14 cellular contexts compared by ENCODE assay signal in genomic region chr5:172841258-172841657, GRCh38. TPM values are rescaled to one million over a fixed set of nuclear protein-coding genes. Genes with fewer than 3 reads are reported as not detected.
A peak's percentile ranks its signal among the peaks of the same experiment; 100 is the strongest.
DNase-seq lines count a peak whose midpoint lies in the region; ATAC-seq and TF ChIP-seq lines count a peak whose summit lies in the region.
"Had no signal": no experiment of that assay in that cellular context is flagged by ENCODE, and none has a peak within 500 bp of the region (broad histone marks: within the 10 kb centered on the region; RNA-seq: fewer than 3 reads in every experiment).

No MANE protein-coding gene starts in this region.

- no peak for TF ChIP-seq EP300 in esophagus muscularis mucosa (IDR thresholded peaks at IDR 0.05)

- H3K79me2 ChIP-seq in GM23338 (replicated peaks; ENCODE audit: insufficient read depth) = peaks cover 98% of the 10 kb centered on the region

- H3F3A ChIP-seq in GM23338 (replicated peaks; ENCODE audit: low read depth) = no peaks in the 10 kb centered on the region

- no peak for ATAC-seq in activated T-cell treated with anti-CD3 and anti-CD28 coated beads, Interleukin-2, amount 50 U/mL, for 72 hours (replicated peaks in 1 of 2)
- no peak for ATAC-seq in GM23338

- H3K27ac ChIP-seq in esophagus muscularis mucosa (replicated peaks in 1 of 4) (peak overlapping the region; percentile 31 to 91 (median 87)), stomach smooth muscle (ENCODE audit: low read length) (peak overlapping the region; percentile 78), GM23338 (ENCODE audit: low read depth) (no peak overlapping the region)
- H3K27ac ChIP-seq: neural progenitor cell had no signal

- H3K4me3 Mint-ChIP-seq in activated T-cell treated with anti-CD3 and anti-CD28 coated beads, Interleukin-2, amount 50 U/mL, for 72 hours = no peak overlapping the region
- H3K4me3 Mint-ChIP-seq in GM23338 = no peak overlapping the region
- H3K4me3 Mint-ChIP-seq: neural progenitor cell had no signal

- H3K4me3 ChIP-seq in esophagus muscularis mucosa (no peak overlapping the region), stomach smooth muscle (ENCODE audit: low read length in 2 of 2) (no peak overlapping the region), GM23338 (no peak overlapping the region)
- H3K4me3 ChIP-seq: neural progenitor cell had no signal

- no peak overlapping the region for H3K27ac Mint-ChIP-seq in activated T-cell treated with anti-CD3 and anti-CD28 coated beads, Interleukin-2, amount 50 U/mL, for 72 hours
- H3K27ac Mint-ChIP-seq in GM23338 = no peak overlapping the region
- H3K27ac Mint-ChIP-seq: neural progenitor cell had no signal

- DNase-seq in NCI-H2081 (lab: John Stamatoyannopoulos, UW) (peak; percentile 9 to 48), NCI-H2081 treated with DMSO at 0.1 percent for 48 hours (lab: John Stamatoyannopoulos, UW) (no peak), NCI-H748 (lab: John Stamatoyannopoulos, UW; ENCODE audit: unreplicated experiment) (peak; percentile 83), esophagus muscularis mucosa (ENCODE audit: extremely low spot score) (no peak), MV-4-11 (lab: John Stamatoyannopoulos, UW) (no peak), GM23338 (ENCODE audit: low spot score) (no peak)
- DNase-seq in activated T-cell treated with anti-CD3 and anti-CD28 coated beads, Interleukin-2, amount 50 U/mL, for 72 hours = no peak
- DNase-seq: activated naive CD4-positive, alpha-beta T cell treated with Interleukin-2 at 50 U/mL for 16 hours; central memory CD4-positive, alpha-beta T cell; head of caudate nucleus; kidney glomerular epithelial cell; NK-92 treated with Interleukin-12 subunit alpha and Interleukin-12 subunit beta, amount 100 ng/mL, for 24 hours had no signal

- 66% methylated on average over 6 of the region's 6 CpGs for WGBS in esophagus muscularis mucosa

- no peak overlapping the region for H2AFZ ChIP-seq in GM23338
- H2AFZ ChIP-seq: neural progenitor cell had no signal

- no peaks in the 10 kb centered on the region for H3K27me3 Mint-ChIP-seq in activated T-cell treated with anti-CD3 and anti-CD28 coated beads, Interleukin-2, amount 50 U/mL, for 72 hours (ENCODE audit: low read depth)
- peaks cover 2% of the 10 kb centered on the region for H3K27me3 Mint-ChIP-seq in GM23338 (ENCODE audit: insufficient read depth, low read depth, poor library complexity)

- H3K9me3 Mint-ChIP-seq in activated T-cell treated with anti-CD3 and anti-CD28 coated beads, Interleukin-2, amount 50 U/mL, for 72 hours = no peaks in the 10 kb centered on the region
- H3K9me3 Mint-ChIP-seq in GM23338 = no peaks in the 10 kb centered on the region; the same call in 2 of the 3 replicates
- H3K9me3 Mint-ChIP-seq: neural progenitor cell had no signal

- peaks cover 31% of the 10 kb centered on the region for H3K4me1 Mint-ChIP-seq in activated T-cell treated with anti-CD3 and anti-CD28 coated beads, Interleukin-2, amount 50 U/mL, for 72 hours (ENCODE audit: low read depth)
- H3K4me1 Mint-ChIP-seq in GM23338 = peaks cover 18% of the 10 kb centered on the region; the same call in 2 of the 3 replicates

- peaks cover 0 to 4% (median 0%) of the 10 kb centered on the region in 4 donors for H3K36me3 ChIP-seq in esophagus muscularis mucosa
- H3K36me3 ChIP-seq in stomach smooth muscle (ENCODE audit: control insufficient read depth in 2 of 2, insufficient read depth in 2 of 2, low read length in 2 of 2) = peaks cover 0 to 8% of the 10 kb centered on the region in 2 donors
- H3K36me3 ChIP-seq in GM23338 (ENCODE audit: insufficient read depth) = no peaks in the 10 kb centered on the region; the same call in 1 of the 2 replicates
- H3K36me3 ChIP-seq: neural progenitor cell had no signal

- H3K4me2 ChIP-seq in GM23338 = no peak overlapping the region

- no peaks in the 10 kb centered on the region for H3K9me2 ChIP-seq in GM23338 (ENCODE audit: insufficient read depth)

- H3K36me3 Mint-ChIP-seq in activated T-cell treated with anti-CD3 and anti-CD28 coated beads, Interleukin-2, amount 50 U/mL, for 72 hours (ENCODE audit: insufficient read depth in 2 of 2) = no peaks in the 10 kb centered on the region
- H3K36me3 Mint-ChIP-seq in GM23338 (ENCODE audit: low read depth) = peaks cover 32% of the 10 kb centered on the region

- intact Hi-C loops in esophagus muscularis mucosa (cut with DNase I) = no loop called here

- TF ChIP-seq POLR2A in esophagus muscularis mucosa (IDR thresholded peaks at IDR 0.05; ENCODE audit: low read depth) = no peak

- H3K9me3 ChIP-seq in esophagus muscularis mucosa (no peaks in the 10 kb centered on the region), stomach smooth muscle (ENCODE audit: control insufficient read depth in 2 of 2, low read length in 2 of 2) (no peaks in the 10 kb centered on the region)

- H3K27me3 ChIP-seq in esophagus muscularis mucosa (no peaks in the 10 kb centered on the region), stomach smooth muscle (ENCODE audit: control insufficient read depth in 1 of 2, insufficient read depth in 2 of 2, low read length in 2 of 2) (no peaks in the 10 kb centered on the region), GM23338 (ENCODE audit: insufficient read depth) (no peaks in the 10 kb centered on the region)
- H3K27me3 ChIP-seq: neural progenitor cell had no signal

- TF ChIP-seq CTCF in esophagus muscularis mucosa (IDR thresholded peaks at IDR 0.05) (no peak), GM23338 (conservative IDR thresholded peaks at IDR 0.05; ENCODE audit: low read depth in 2 of 2) (no peak)

- peaks cover 26 to 73% (median 61%) of the 10 kb centered on the region in 4 donors for H3K4me1 ChIP-seq in esophagus muscularis mucosa
- H3K4me1 ChIP-seq in stomach smooth muscle (ENCODE audit: control insufficient read depth, insufficient read depth, low read length) = peaks cover 39% of the 10 kb centered on the region
- no peaks in the 10 kb centered on the region for H3K4me1 ChIP-seq in GM23338 (ENCODE audit: insufficient read depth)

- peak overlapping the region in 1 of 2 donors; percentile 27 for H3K9ac ChIP-seq in stomach smooth muscle (ENCODE audit: low read length in 2 of 2)
- H3K9ac ChIP-seq: neural progenitor cell had no signal

- peaks cover 66% of the 10 kb centered on the region for H4K20me1 ChIP-seq in GM23338 (replicated peaks; ENCODE audit: insufficient read depth)

TF ChIP-seq in GM23338, 12 proteins besides CTCF, POLR2A, EP300 and RAD21 (continues in another document):
- no peak for TF ChIP-seq STAT1 (IDR thresholded peaks at IDR 0.05; ENCODE audit: unreplicated experiment)
- no peak for TF ChIP-seq ZNF331 (CRISPR knock-in tag; IDR thresholded peaks at IDR 0.05; ENCODE audit: low read depth)
- TF ChIP-seq REST (IDR thresholded peaks at IDR 0.05; ENCODE audit: unreplicated experiment) = no peak
- no peak for TF ChIP-seq CREB1 (CRISPR knock-in tag; IDR thresholded peaks at IDR 0.05; ENCODE audit: low read depth)
- no peak for TF ChIP-seq EZH2phosphoT487 (IDR thresholded peaks at IDR 0.05; ENCODE audit: unreplicated experiment)

RNA-seq across cellular contexts. Expression of gene ERGIC1, which starts 7.2 kb away (rescaled TPM):
- total RNA-seq in esophagus muscularis mucosa = 100 to 1,000 TPM; 105 to 161 (median 145) TPM
- total RNA-seq in activated T-cell treated with anti-CD3 and anti-CD28 coated beads, Interleukin-2, amount 50 U/mL, for 72 hours = 10 to 100 TPM; 66.3 to 69.3 TPM
- total RNA-seq in GM23338 (2014; rRNA removed; shearing (Covaris generic)) = 92.2 and 99.9 TPM in 2 replicates
- polyA plus RNA-seq in GM23338 (2016; fragmentation: Nextera tagmentation; extraction: Ambion mirVana) = 21.2 and 25.2 TPM in 2 replicates

Comparison
In these comparisons a context has a peak if more than half of its experiments do, and no peak if none do; other contexts are left out.
1. DNase-seq: peak in NCI-H2081 (2 of 2) and NCI-H748 (single experiment); none in NCI-H2081 treated with DMSO at 0.1 percent for 48 hours (single experiment), esophagus muscularis mucosa (single experiment), MV-4-11 (single experiment), activated T-cell treated with anti-CD3 and anti-CD28 coated beads, Interleukin-2, amount 50 U/mL, for 72 hours (0 of 2) and GM23338 (single experiment).